20 cellular contexts compared by ENCODE assay signal in the genomic region with DNA sequence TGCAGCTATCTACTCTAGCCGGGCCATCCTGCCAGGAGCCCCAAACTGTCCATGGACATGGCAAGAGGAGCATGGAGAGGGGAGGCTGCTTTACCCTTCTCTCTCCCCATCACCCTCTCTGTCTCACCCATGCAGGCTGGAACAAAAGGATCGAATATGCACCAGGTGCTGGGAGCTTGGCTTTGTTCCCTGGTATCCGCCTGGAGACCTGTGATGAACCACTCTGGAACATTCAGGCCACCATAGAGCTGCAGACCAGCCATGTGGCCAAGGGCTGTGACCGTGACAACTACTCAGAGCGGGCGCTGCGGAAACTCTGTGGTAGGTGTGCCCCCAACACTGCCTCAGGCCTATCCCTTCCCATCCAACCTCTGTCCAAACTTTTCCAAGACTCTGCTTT. TPM values are rescaled to one million over a fixed set of nuclear protein-coding genes. Genes with fewer than 3 reads are reported as not detected.
DNase-seq lines count a peak whose midpoint lies in the region; ATAC-seq, FAIRE-seq and TF ChIP-seq lines count a peak whose summit lies in the region.
"Had no signal": no experiment of that assay in that cellular context is flagged by ENCODE, and none has a peak within 500 bp of the region (broad histone marks: within the 10 kb centered on the region; RNA-seq: fewer than 3 reads in every experiment).

No MANE protein-coding gene starts in this region.

- no peak for TF ChIP-seq CTCF in bronchial epithelial cell (IDR thresholded peaks at IDR 0.05; ENCODE audit: insufficient read depth, low read length, severe bottlenecking)
- no peak for TF ChIP-seq CTCF in endothelial cell (IDR thresholded peaks at IDR 0.05; ENCODE audit: unreplicated experiment)

- peaks cover 55% of the 10 kb centered on the region for H3K36me3 Mint-ChIP-seq in endothelial cell (ENCODE audit: low read depth, unreplicated experiment)

- FAIRE-seq in HTR-8/SVneo (lab: Jason Lieb, UNC), result peak; percentile 23
- FAIRE-seq in bronchial epithelial cell (lab: Jason Lieb, UNC), result peak; percentile 80
- FAIRE-seq: GM12891, GM18507 had no signal

- H3K36me3 ChIP-seq in bronchial epithelial cell (ENCODE audit: control insufficient read depth, insufficient read depth, low read length), result peaks cover 18% of the 10 kb centered on the region

- no peaks in the 10 kb centered on the region for H3K27me3 ChIP-seq in bronchial epithelial cell (ENCODE audit: control insufficient read depth, insufficient read depth, low read length)

- DNase-seq in HTR-8/SVneo (ENCODE audit: insufficient read length, low spot score), result no peak
- DNase-seq in bronchial epithelial cell (ENCODE audit: low read depth), result no peak
- DNase-seq in endothelial cell (ENCODE audit: low spot score), result no peak
- no peak for DNase-seq in NCI-H2196 treated with DMSO at 0.1 percent for 48 hours (lab: John Stamatoyannopoulos, UW; ENCODE audit: unreplicated experiment)
- DNase-seq in DMS153 (lab: John Stamatoyannopoulos, UW), result no peak
- DNase-seq: Caco-2; CD4-positive, CD25-positive, alpha-beta regulatory T cell; CD8-positive, alpha-beta T cell; DMS79; EL; GF-D8; H9 had no signal

- H3K4me3 Mint-ChIP-seq in endothelial cell (ENCODE audit: unreplicated experiment), result peak overlapping the region; percentile 60
- H3K4me3 Mint-ChIP-seq: CD4-positive, CD25-positive, alpha-beta regulatory T cell; CD8-positive, alpha-beta T cell; GM23338; H9 had no signal

- no peak overlapping the region for H3K4me3 ChIP-seq in bronchial epithelial cell (ENCODE audit: low read depth, low read length)
- H3K4me3 ChIP-seq: GM23338 had no signal

- H3K27ac Mint-ChIP-seq in endothelial cell (ENCODE audit: unreplicated experiment), result no peak overlapping the region
- H3K27ac Mint-ChIP-seq: CD4-positive, CD25-positive, alpha-beta regulatory T cell; CD8-positive, alpha-beta T cell; GM23338 had no signal

- H3K9me3 Mint-ChIP-seq in endothelial cell (ENCODE audit: unreplicated experiment), result no peaks in the 10 kb centered on the region
- H3K9me3 Mint-ChIP-seq: CD4-positive, CD25-positive, alpha-beta regulatory T cell; CD8-positive, alpha-beta T cell; GM23338; H9 had no signal

- peaks cover 18% of the 10 kb centered on the region for H3K27me3 Mint-ChIP-seq in endothelial cell (ENCODE audit: unreplicated experiment)
- H3K27me3 Mint-ChIP-seq: CD4-positive, CD25-positive, alpha-beta regulatory T cell had no signal

- ATAC-seq in HG02588 (IDR thresholded peaks at IDR 0.05; ENCODE audit: unreplicated experiment), result no peak
- ATAC-seq: CD8-positive, alpha-beta T cell; GM23338; HCT116 had no signal

- H3K4me1 Mint-ChIP-seq in endothelial cell (ENCODE audit: unreplicated experiment), result peaks cover 13% of the 10 kb centered on the region

RNA-seq across cellular contexts. Expression of a gene that starts 5.9 kb away (rescaled TPM):
- total RNA-seq in bronchial epithelial cell (7.0 and 9.2 TPM in 2 replicates), endothelial cell (ENCODE audit: unreplicated experiment) (134 TPM)

RNA-seq across cellular contexts. Expression of a gene that starts 7.4 kb away (rescaled TPM):
- total RNA-seq in bronchial epithelial cell (not detected in 2 replicates), endothelial cell (ENCODE audit: unreplicated experiment) (1.0 TPM)
- total RNA-seq: A172; A673; CD4-positive, CD25-positive, alpha-beta regulatory T cell; CD8-positive, alpha-beta T cell; H4 had no signal

RNA-seq across cellular contexts. Expression of a gene that starts 27.1 kb away (rescaled TPM):
- total RNA-seq in bronchial epithelial cell (11.3 and 14.3 TPM in 2 replicates), endothelial cell (ENCODE audit: unreplicated experiment) (62.3 TPM)

RNA-seq across cellular contexts. Expression of a gene that starts 43.8 kb away (rescaled TPM):
- 1.9 and 3.2 TPM in 2 replicates for total RNA-seq in bronchial epithelial cell
- total RNA-seq in endothelial cell (ENCODE audit: unreplicated experiment), result 1.4 TPM

RNA-seq across cellular contexts. Expression of a gene that starts 53.4 kb away (rescaled TPM):
- 21.9 and 27.9 TPM in 2 replicates for total RNA-seq in bronchial epithelial cell
- 22.2 TPM for total RNA-seq in endothelial cell (ENCODE audit: unreplicated experiment)

Comparison
In these comparisons a context has a peak if more than half of its experiments do, and no peak if none do; other contexts are left out.
1. RNA of a gene that starts 5.9 kb away (total RNA-seq): 134 TPM in endothelial cell (single experiment); 7.0 to 9.2 TPM in bronchial epithelial cell; every median in the first group is over 10 times any median in the second.